8 cellular contexts compared by ENCODE assay signal in genomic region chr4:83535945-83536648, GRCh38. TPM values are rescaled to one million over a fixed set of nuclear protein-coding genes. Genes with fewer than 3 reads are reported as not detected.
A peak's percentile ranks its signal among the peaks of the same experiment; 100 is the strongest.
DNase-seq lines count a peak whose midpoint lies in the region; ATAC-seq and TF ChIP-seq lines count a peak whose summit lies in the region.

Gene GPAT3, plus strand, starts transcription at chr4:83536108. Its CDS starts 515 bp downstream, at chr4:83536623.

- H4K20me1 ChIP-seq in PC-3 (ENCODE audit: low read length): peaks cover 13% of the 10 kb centered on the region

- peak within 1 kb of the TSS; percentile 91 for H3K4me3 ChIP-seq in PC-3 (ENCODE audit: low read length)
- peak within 1 kb of the TSS; percentile 67 to 69 for H3K4me3 ChIP-seq in esophagus (ENCODE audit: low read depth in 1 of 2, low read length in 2 of 2)

- TF ChIP-seq CTCF in AG09319 (IDR thresholded peaks at IDR 0.05; ENCODE audit: low read depth, low read length) (no peak), PC-3 (conservative IDR thresholded peaks at IDR 0.05; ENCODE audit: low read depth, low read length) (no peak)

- H3K27ac ChIP-seq in PC-3 (ENCODE audit: low read length): peak within 1 kb of the TSS; percentile 80
- peak within 1 kb of the TSS; percentile 71 to 80 for H3K27ac ChIP-seq in esophagus (ENCODE audit: low read depth in 2 of 2, low read length in 1 of 2)

- 0 to 1% methylated on average over 64 of the region's 64 CpGs for WGBS in esophagus, 2 donors

- DNase-seq in AG09319 (ENCODE audit: extremely low read depth, low read depth): peak; percentile 23
- peak; percentile 87 for DNase-seq in PC-3
- DNase-seq in activated T-cell treated with anti-CD3 and anti-CD28 coated beads, Interleukin-2, amount 50 U/mL, for 72 hours: peak; percentile 81 to 82
- DNase-seq in naive thymus-derived CD8-positive, alpha-beta T cell: peak in 9 of 10 donors; percentile 41 to 76 (median 49)
- DNase-seq in stimulated activated naive B cell treated with anti-CD40 and anti-IgM and Interleukin-4, amounts not matched to agents 10 μg/mL and 1 μg/mL and 100 μg/mL, for 72 hours: peak; percentile 40

- no peaks in the 10 kb centered on the region for H3F3A ChIP-seq in PC-3 (ENCODE audit: low read length, unreplicated experiment)

- POLR2A ChIA-PET in PC-3 (lab: Charles Lee; ENCODE audit: unreplicated experiment): interaction anchor here (0.6 to 1.1 kb wide), 4 partner anchors 11 to 63 kb away, joined by 3 to 7 read pairs (median 4); no protein-coding TSS in a partner anchor
- POLR2A ChIA-PET in naive thymus-derived CD8-positive, alpha-beta T cell (lab: Charles Lee): interaction anchor here (1.6 to 2.2 kb wide), 2 partner anchors 32 to 51 kb away, joined by 8 to 9 read pairs; partner anchors contain the start of gene ABRAXAS1

- H3K4me3 Mint-ChIP-seq in activated T-cell treated with anti-CD3 and anti-CD28 coated beads, Interleukin-2, amount 50 U/mL, for 72 hours: peak within 1 kb of the TSS; percentile 85 to 91
- peak within 1 kb of the TSS; percentile 84 to 99 (median 94) for H3K4me3 Mint-ChIP-seq in naive thymus-derived CD8-positive, alpha-beta T cell
- peak within 1 kb of the TSS; percentile 86 to 90 for H3K4me3 Mint-ChIP-seq in stimulated activated naive B cell treated with anti-CD40 and anti-IgM and Interleukin-4, amounts not matched to agents 10 μg/mL and 1 μg/mL and 100 μg/mL, for 72 hours

- peak within 1 kb of the TSS; percentile 83 for H3K9ac ChIP-seq in PC-3 (ENCODE audit: low read length)

- no peaks in the 10 kb centered on the region for H3K36me3 Mint-ChIP-seq in activated T-cell treated with anti-CD3 and anti-CD28 coated beads, Interleukin-2, amount 50 U/mL, for 72 hours (ENCODE audit: insufficient read depth in 2 of 2)
- no peaks in the 10 kb centered on the region for H3K36me3 Mint-ChIP-seq in naive thymus-derived CD8-positive, alpha-beta T cell
- H3K36me3 Mint-ChIP-seq in stimulated activated naive B cell treated with anti-CD40 and anti-IgM and Interleukin-4, amounts not matched to agents 10 μg/mL and 1 μg/mL and 100 μg/mL, for 72 hours: no peaks in the 10 kb centered on the region

- no peaks in the 10 kb centered on the region for H3K9me3 Mint-ChIP-seq in activated T-cell treated with anti-CD3 and anti-CD28 coated beads, Interleukin-2, amount 50 U/mL, for 72 hours
- H3K9me3 Mint-ChIP-seq in naive thymus-derived CD8-positive, alpha-beta T cell: no peaks in the 10 kb centered on the region
- no peaks in the 10 kb centered on the region for H3K9me3 Mint-ChIP-seq in stimulated activated naive B cell treated with anti-CD40 and anti-IgM and Interleukin-4, amounts not matched to agents 10 μg/mL and 1 μg/mL and 100 μg/mL, for 72 hours

- peak within 1 kb of the TSS; percentile 97 for H3K4me2 ChIP-seq in PC-3 (ENCODE audit: low read length)

- no peaks in the 10 kb centered on the region for H3K36me3 ChIP-seq in PC-3 (ENCODE audit: low read depth, low read length)
- H3K36me3 ChIP-seq in esophagus (ENCODE audit: control insufficient read depth in 2 of 2, insufficient read depth in 2 of 2, low read length in 1 of 2): no peaks in the 10 kb centered on the region

- peak within 1 kb of the TSS; percentile 79 for H2AFZ ChIP-seq in PC-3 (ENCODE audit: low read length)

- no peaks in the 10 kb centered on the region for H3K27me3 ChIP-seq in PC-3 (ENCODE audit: low read length)
- peaks cover 0 to 5% of the 10 kb centered on the region in 2 donors for H3K27me3 ChIP-seq in esophagus (ENCODE audit: control insufficient read depth in 1 of 2, insufficient read depth in 2 of 2, low read length in 2 of 2)

- H3K27me3 Mint-ChIP-seq in activated T-cell treated with anti-CD3 and anti-CD28 coated beads, Interleukin-2, amount 50 U/mL, for 72 hours (ENCODE audit: low read depth): peaks cover 47% of the 10 kb centered on the region
- peaks cover 8 to 24% (median 20%) of the 10 kb centered on the region in 5 donors for H3K27me3 Mint-ChIP-seq in naive thymus-derived CD8-positive, alpha-beta T cell
- H3K27me3 Mint-ChIP-seq in stimulated activated naive B cell treated with anti-CD40 and anti-IgM and Interleukin-4, amounts not matched to agents 10 μg/mL and 1 μg/mL and 100 μg/mL, for 72 hours: peaks cover 27 to 28% of the 10 kb centered on the region in 2 donors

- no peaks in the 10 kb centered on the region for H3K9me3 ChIP-seq in PC-3 (ENCODE audit: low read length)
- no peaks in the 10 kb centered on the region for H3K9me3 ChIP-seq in esophagus (ENCODE audit: control insufficient read depth in 2 of 2, insufficient read depth in 1 of 2, low read depth in 1 of 2, low read length in 1 of 2)

- peaks cover 17% of the 10 kb centered on the region for H3K4me1 Mint-ChIP-seq in activated T-cell treated with anti-CD3 and anti-CD28 coated beads, Interleukin-2, amount 50 U/mL, for 72 hours (ENCODE audit: low read depth)
- H3K4me1 Mint-ChIP-seq in naive thymus-derived CD8-positive, alpha-beta T cell: peaks cover 8 to 28% (median 19%) of the 10 kb centered on the region in 4 donors
- H3K4me1 Mint-ChIP-seq in stimulated activated naive B cell treated with anti-CD40 and anti-IgM and Interleukin-4, amounts not matched to agents 10 μg/mL and 1 μg/mL and 100 μg/mL, for 72 hours: peaks cover 10 to 21% of the 10 kb centered on the region in 2 donors

- no peaks in the 10 kb centered on the region for H3K9me2 ChIP-seq in PC-3 (replicated peaks; ENCODE audit: low read length)

- CTCF ChIA-PET in PC-3 (lab: Charles Lee): no interaction called here

- ATAC-seq in GM18909 (IDR thresholded peaks at IDR 0.05; ENCODE audit: poor library complexity, unreplicated experiment) (peak; percentile 74), HG03135 (IDR thresholded peaks at IDR 0.05; ENCODE audit: unreplicated experiment) (peak; percentile 60), PC-3 (peak; percentile 84)
- ATAC-seq in activated T-cell treated with anti-CD3 and anti-CD28 coated beads, Interleukin-2, amount 50 U/mL, for 72 hours (replicated peaks in 1 of 2): peak; percentile 90
- peak; percentile 88 to 90 for ATAC-seq in naive thymus-derived CD8-positive, alpha-beta T cell
- ATAC-seq in stimulated activated naive B cell treated with anti-CD40 and anti-IgM and Interleukin-4, amounts not matched to agents 10 μg/mL and 1 μg/mL and 100 μg/mL, for 72 hours (replicated peaks): peak; percentile 85 to 86

- no TSS peak for BruUV-seq in PC-3 (replicated peaks; lab: Mats Ljungman, UMichigan)

- H3K27ac Mint-ChIP-seq in activated T-cell treated with anti-CD3 and anti-CD28 coated beads, Interleukin-2, amount 50 U/mL, for 72 hours: peak within 1 kb of the TSS; percentile 75
- H3K27ac Mint-ChIP-seq in naive thymus-derived CD8-positive, alpha-beta T cell: peak within 1 kb of the TSS; percentile 49 to 94 (median 84)
- H3K27ac Mint-ChIP-seq in stimulated activated naive B cell treated with anti-CD40 and anti-IgM and Interleukin-4, amounts not matched to agents 10 μg/mL and 1 μg/mL and 100 μg/mL, for 72 hours: peak within 1 kb of the TSS; percentile 81

- peaks cover 51% of the 10 kb centered on the region for H3K79me2 ChIP-seq in PC-3 (ENCODE audit: low read length)

- peaks cover 33% of the 10 kb centered on the region for H3K4me1 ChIP-seq in PC-3 (ENCODE audit: insufficient read depth, low read length)
- H3K4me1 ChIP-seq in esophagus (ENCODE audit: control insufficient read depth in 2 of 2, insufficient read depth in 2 of 2, low read length in 1 of 2): peaks cover 3% of the 10 kb centered on the region in 2 donors

- intact Hi-C loops in PC-3 (cut with micrococcal nuclease): loop anchor here (5.0 kb wide), 1 partner anchor 81 kb away; no protein-coding TSS in a partner anchor

RNA-seq across cellular contexts. Expression of gene GPAT3, which starts in this region (rescaled TPM):
- 22.5 and 34.2 TPM in 2 replicates for total RNA-seq in PC-3 (2014; rRNA removed)
- 1 to 10 TPM; 1.2 to 5.1 TPM for total RNA-seq in activated T-cell treated with anti-CD3 and anti-CD28 coated beads, Interleukin-2, amount 50 U/mL, for 72 hours
- polyA plus RNA-seq in esophagus: 10 to 100 TPM in 1 of 2 donors, 1 to 10 TPM in 1; 4.4 to 11.2 TPM
- total RNA-seq in naive thymus-derived CD8-positive, alpha-beta T cell: 1 to 10 TPM; 4.2 to 6.1 TPM
- polyA plus RNA-seq in naive thymus-derived CD8-positive, alpha-beta T cell: 1 to 10 TPM; 1.6 to 3.2 (median 1.6) TPM

Comparison
In these comparisons a context has a peak if more than half of its experiments do, and no peak if none do; other contexts are left out.
1. Peak in every context shown above with its lines: DNase-seq, ATAC-seq, H3K4me3 ChIP-seq and H3K27ac ChIP-seq.
2. DNase-seq: peak in every context shown above with its lines; median percentile 87 in PC-3; 82 in activated T-cell treated with anti-CD3 and anti-CD28 coated beads, Interleukin-2, amount 50 U/mL, for 72 hours; 49 in naive thymus-derived CD8-positive, alpha-beta T cell; 40 in stimulated activated naive B cell treated with anti-CD40 and anti-IgM and Interleukin-4, amounts not matched to agents 10 μg/mL and 1 μg/mL and 100 μg/mL, for 72 hours; 23 in AG09319.